10 cellular contexts compared by ENCODE assay signal in genomic region chr2:120442541-120442922, GRCh38.
DNase-seq lines count a peak whose midpoint lies in the region; ATAC-seq, FAIRE-seq and TF ChIP-seq lines count a peak whose summit lies in the region.
"Had no signal": no experiment of that assay in that cellular context is flagged by ENCODE, and none has a peak within 500 bp of the region (broad histone marks: within the 10 kb centered on the region; RNA-seq: fewer than 3 reads in every experiment).

No MANE protein-coding gene starts in this region.

- peaks cover 5% of the 10 kb centered on the region for H3K4me1 Mint-ChIP-seq in T-helper 2 cell treated with Interferon-gamma antibody and Interleukin-4, amounts not matched to agents 5 μg/mL and 100 μg/mL, for 36 hours (ENCODE audit: low read depth)

- peaks cover 20 to 85% of the 10 kb centered on the region in 2 experiments for H3K27me3 ChIP-seq in HepG2 (ENCODE audit: control insufficient read depth in 1 of 2, insufficient read depth in 2 of 2, low read length in 2 of 2)
- peaks cover 0 to 24% (median 14%) of the 10 kb centered on the region in 5 donors for H3K27me3 ChIP-seq in subcutaneous abdominal adipose tissue (ENCODE audit: control insufficient read depth in 5 of 5, insufficient read depth in 4 of 5, low read length in 5 of 5)

- H3K4me3 ChIP-seq in HepG2 (replicated peaks in 1 of 3; ENCODE audit: insufficient read depth in 1 of 3, low read depth in 2 of 3, low read length in 3 of 3), result no peak overlapping the region; a peak in 1 of 6 replicates
- H3K4me3 ChIP-seq in subcutaneous abdominal adipose tissue (ENCODE audit: low read depth in 1 of 5, low read length in 5 of 5), result peak overlapping the region; percentile 42 to 55 (median 46)
- H3K4me3 ChIP-seq: GM12878, HAP-1 had no signal

- H3K27ac ChIP-seq in caudate nucleus (ENCODE audit: low read depth, low read length), result peak overlapping the region; percentile 79
- no peak overlapping the region for H3K27ac ChIP-seq in HepG2 (ENCODE audit: extremely low read length, insufficient read depth, low read length)
- H3K27ac ChIP-seq in subcutaneous abdominal adipose tissue (ENCODE audit: low read depth, low read length), result no peak overlapping the region

- POLR2A ChIA-PET in HepG2 (lab: Yijun Ruan, JAX), result interaction anchor here (2.8 kb wide), 1 partner anchor 23 kb away, joined by 22 read pairs; no protein-coding TSS in a partner anchor

- H3K36me3 Mint-ChIP-seq in T-helper 2 cell treated with Interferon-gamma antibody and Interleukin-4, amounts not matched to agents 5 μg/mL and 100 μg/mL, for 36 hours (ENCODE audit: low read depth), result no peaks in the 10 kb centered on the region

- H3K9me3 Mint-ChIP-seq in T-helper 2 cell treated with Interferon-gamma antibody and Interleukin-4, amounts not matched to agents 5 μg/mL and 100 μg/mL, for 36 hours, result no peaks in the 10 kb centered on the region

- TF ChIP-seq CTCF in HepG2 (CRISPR knock-in tag; IDR thresholded peaks at IDR 0.05), result no peak

- H3K4me1 ChIP-seq in HepG2 (ENCODE audit: insufficient read depth, low read length) (peaks cover 43% of the 10 kb centered on the region), subcutaneous abdominal adipose tissue (ENCODE audit: control insufficient read depth in 5 of 5, insufficient read depth in 5 of 5, low read length in 5 of 5) (peaks cover 3 to 22% (median 15%) of the 10 kb centered on the region in 5 donors)
- H3K4me1 ChIP-seq: HAP-1 had no signal

- TF ChIP-seq POLR2A in HepG2 (IDR thresholded peaks at IDR 0.05; ENCODE audit: insufficient read depth in 1 of 2, low read depth in 2 of 2, low read length in 2 of 2), result no peak

- intact Hi-C loops in HepG2 (cut with micrococcal nuclease; ENCODE audit: unreplicated experiment), result loop anchor here (1.0 kb wide), 2 partner anchors 24 to 112 kb away; no protein-coding TSS in a partner anchor

- H3K36me3 ChIP-seq in HepG2 (replicated peaks in 1 of 2; ENCODE audit: control insufficient read depth in 1 of 2, insufficient read depth in 2 of 2, low read length in 2 of 2) (no peaks in the 10 kb centered on the region), subcutaneous abdominal adipose tissue (ENCODE audit: control insufficient read depth in 5 of 5, insufficient read depth in 5 of 5, low read length in 5 of 5) (no peaks in the 10 kb centered on the region)
- H3K36me3 ChIP-seq: HAP-1 had no signal

- no peak for ATAC-seq in HepG2
- ATAC-seq: GM12878 had no signal

- H3K9ac ChIP-seq in HepG2 (ENCODE audit: insufficient read depth, low read depth, low read length) (no peak overlapping the region), subcutaneous abdominal adipose tissue (ENCODE audit: low read length in 5 of 5) (peak overlapping the region in 2 of 5 donors; percentile 21 to 31)

- H3K4me3 Mint-ChIP-seq in T-helper 2 cell treated with Interferon-gamma antibody and Interleukin-4, amounts not matched to agents 5 μg/mL and 100 μg/mL, for 36 hours, result peak overlapping the region; percentile 49

- no peaks in the 10 kb centered on the region for H3K79me2 ChIP-seq in HepG2 (ENCODE audit: insufficient read depth, low read length)

- TF ChIP-seq EP300 in HepG2 (IDR thresholded peaks at IDR 0.05; ENCODE audit: low read depth in 2 of 2, low read length in 2 of 2), result no peak
- TF ChIP-seq EP300 in HepG2 (CRISPR knock-in tag; IDR thresholded peaks at IDR 0.05; ENCODE audit: borderline replicate concordance), result no peak

- H3K4me2 ChIP-seq in HepG2 (ENCODE audit: low read depth, low read length), result peak overlapping the region; percentile 69

- H4K20me1 ChIP-seq in HepG2 (ENCODE audit: insufficient read depth, low read length), result no peaks in the 10 kb centered on the region

- no peak for TF ChIP-seq RAD21 in HepG2 (CRISPR knock-in tag; IDR thresholded peaks at IDR 0.05)

- H3K27me3 Mint-ChIP-seq in T-helper 2 cell treated with Interferon-gamma antibody and Interleukin-4, amounts not matched to agents 5 μg/mL and 100 μg/mL, for 36 hours (ENCODE audit: low read depth), result peaks cover 59% of the 10 kb centered on the region

- no peak for FAIRE-seq in HepG2 (lab: Jason Lieb, UNC)
- FAIRE-seq: GM12878 had no signal

- H2AFZ ChIP-seq in HepG2 (ENCODE audit: low read length), result no peak overlapping the region

- WGBS in HepG2 (ENCODE audit: low lambda C conversion rate), result 88% methylated on average over 16 of the region's 16 CpGs

- BruUV-seq in HepG2 (replicated peaks; lab: Mats Ljungman, UMichigan), result no TSS peak

- H3K9me3 ChIP-seq in HepG2 (ENCODE audit: low read length) (no peaks in the 10 kb centered on the region), subcutaneous abdominal adipose tissue (ENCODE audit: control insufficient read depth in 5 of 5, low read length in 5 of 5) (no peaks in the 10 kb centered on the region)
- H3K9me3 ChIP-seq: HAP-1 had no signal

- DNase-seq in T-helper 2 cell treated with Interferon-gamma antibody and Interleukin-4, amounts not matched to agents 5 μg/mL and 100 μg/mL, for 36 hours (ENCODE audit: low spot score), result no peak
- DNase-seq in T-helper 2 cell (no peak), caudate nucleus (lab: John Stamatoyannopoulos, UW) (no peak), HepG2 (ENCODE audit: low spot score) (no peak), SHP77 (lab: John Stamatoyannopoulos, UW) (no peak), NCI-H1105 (lab: John Stamatoyannopoulos, UW) (no peak), CD1c-positive myeloid dendritic cell (ENCODE audit: extremely low spot score) (no peak)

- no peak overlapping the region for H3K27ac Mint-ChIP-seq in T-helper 2 cell treated with Interferon-gamma antibody and Interleukin-4, amounts not matched to agents 5 μg/mL and 100 μg/mL, for 36 hours

- in situ Hi-C loops in HepG2 (cut with HindIII; ENCODE audit: extremely low pct_ligation_motif_present, low pct_unique_long_range_greater_than_20kb), result no loop called here

- CTCF ChIA-PET in HepG2 (lab: Yijun Ruan, JAX; ENCODE audit: low intra/inter-chr PET ratio, low total read pairs), result no interaction called here

TF ChIP-seq in HepG2, 621 proteins besides CTCF, POLR2A, EP300 and RAD21:
- no peak for TF ChIP-seq KDM5A (IDR thresholded peaks at IDR 0.05; ENCODE audit: borderline replicate concordance, low read length)
- no peak for TF ChIP-seq GRHL1 (CRISPR knock-in tag; conservative IDR thresholded peaks at IDR 0.05)
- TF ChIP-seq HOXA3 (CRISPR knock-in tag; IDR thresholded peaks at IDR 0.05), result no peak
- TF ChIP-seq, protein P1, sequence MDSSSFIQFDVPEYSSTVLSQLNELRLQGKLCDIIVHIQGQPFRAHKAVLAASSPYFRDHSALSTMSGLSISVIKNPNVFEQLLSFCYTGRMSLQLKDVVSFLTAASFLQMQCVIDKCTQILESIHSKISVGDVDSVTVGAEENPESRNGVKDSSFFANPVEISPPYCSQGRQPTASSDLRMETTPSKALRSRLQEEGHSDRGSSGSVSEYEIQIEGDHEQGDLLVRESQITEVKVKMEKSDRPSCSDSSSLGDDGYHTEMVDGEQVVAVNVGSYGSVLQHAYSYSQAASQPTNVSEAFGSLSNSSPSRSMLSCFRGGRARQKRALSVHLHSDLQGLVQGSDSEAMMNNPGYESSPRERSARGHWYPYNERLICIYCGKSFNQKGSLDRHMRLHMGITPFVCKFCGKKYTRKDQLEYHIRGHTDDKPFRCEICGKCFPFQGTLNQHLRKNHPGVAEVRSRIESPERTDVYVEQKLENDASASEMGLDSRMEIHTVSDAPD (CRISPR knock-in tag; IDR thresholded peaks at IDR 0.05), result no peak
- no peak for TF ChIP-seq ZNF784 (CRISPR knock-in tag; IDR thresholded peaks at IDR 0.05; ENCODE audit: borderline replicate concordance)
- no peak for TF ChIP-seq GPN1 (CRISPR knock-in tag; IDR thresholded peaks at IDR 0.05; ENCODE audit: borderline replicate concordance)
TF ChIP-seq in HepG2: peak in this region for 0.

Comparison
In these comparisons a context has a peak if more than half of its experiments do, and no peak if none do; other contexts are left out.
1. H3K4me3 ChIP-seq: peak in subcutaneous abdominal adipose tissue (5 of 5); none in HepG2 (0 of 3).